In genomic region chr7:128858380-128859231, GRCh38 we compare ENCODE assay signal across 1 cellular context.
TF ChIP-seq lines count a peak whose summit lies in the region.

No MANE protein-coding gene starts in this region.

TF ChIP-seq in K562, 482 proteins besides CTCF, POLR2A, EP300 and RAD21 (continued from another document):
- no peak for TF ChIP-seq ZHX1 (conservative IDR thresholded peaks at IDR 0.05; ENCODE audit: low read length)
- no peak for TF ChIP-seq USF2 (CRISPR knock-in tag; IDR thresholded peaks at IDR 0.05)
- TF ChIP-seq ZNF695 (CRISPR knock-in tag; IDR thresholded peaks at IDR 0.05) = no peak
- TF ChIP-seq KHSRP (IDR thresholded peaks at IDR 0.05) = no peak
- 0 out of 2 replicates have a peak, but pooled peaks have one; percentile 40 for TF ChIP-seq HBP1 (CRISPR knock-in tag; IDR thresholded peaks at IDR 0.05)
- no peak for TF ChIP-seq ZNF584 (CRISPR knock-in tag; IDR thresholded peaks at IDR 0.05; ENCODE audit: low read depth)
- TF ChIP-seq HMBOX1 (IDR thresholded peaks at IDR 0.05) = no peak
- peak; percentile 70 for TF ChIP-seq ZNF592 (IDR thresholded peaks at IDR 0.05)
- no peak for TF ChIP-seq BRD9 (IDR thresholded peaks at IDR 0.05; ENCODE audit: low read depth, partially characterized antibody)
- no peak for TF ChIP-seq EWSR1 (IDR thresholded peaks at IDR 0.05; ENCODE audit: borderline replicate concordance, low read depth, partially characterized antibody)
